ENCODE assay signal across 14 cellular contexts in genomic region chr5:14215901-14216300, GRCh38.
DNase-seq lines count a peak whose midpoint lies in the region; ATAC-seq and TF ChIP-seq lines count a peak whose summit lies in the region.
"Had no signal": no experiment of that assay in that cellular context is flagged by ENCODE, and none has a peak within 500 bp of the region (broad histone marks: within the 10 kb centered on the region; RNA-seq: fewer than 3 reads in every experiment).

No MANE protein-coding gene starts in this region.

- WGBS in transverse colon (ENCODE audit: low coverage in 1 of 2), 2 donors, result 77 to 78% methylated on average over 4 to 6 of the region's 6 CpGs

- no peaks in the 10 kb centered on the region for H3K36me3 ChIP-seq in HEK293 (ENCODE audit: control insufficient read depth in 2 of 2, insufficient read depth in 1 of 2, low read length in 2 of 2)
- peaks cover 3% of the 10 kb centered on the region; the same call in 1 of the 2 replicates for H3K36me3 ChIP-seq in Panc1 (ENCODE audit: control insufficient read depth, insufficient read depth, low read length)
- no peaks in the 10 kb centered on the region for H3K36me3 ChIP-seq in lower lobe of right lung
- no peaks in the 10 kb centered on the region for H3K36me3 ChIP-seq in transverse colon

- H3K4me1 ChIP-seq in HEK293 (ENCODE audit: control insufficient read depth, insufficient read depth, low read length) (peaks cover 52% of the 10 kb centered on the region), Panc1 (ENCODE audit: control insufficient read depth, insufficient read depth, low read length) (peaks cover 100% of the 10 kb centered on the region), lower lobe of right lung (peaks cover 86% of the 10 kb centered on the region), transverse colon (peaks cover 47 to 97% (median 88%) of the 10 kb centered on the region in 4 donors)

- no TSS peak for BruUV-seq in Panc1 (replicated peaks; lab: Mats Ljungman, UMichigan)
- no TSS peak for BruUV-seq in Calu3 (replicated peaks; lab: Mats Ljungman, UMichigan)

- H3K27ac ChIP-seq in HEK293 (ENCODE audit: extremely low read depth, low read depth, low read length) (no peak overlapping the region), Panc1 (ENCODE audit: low read length) (peak overlapping the region; percentile 99), lower lobe of right lung (peak overlapping the region; percentile 80), transverse colon (peak overlapping the region; percentile 82 to 89 (median 85))

- H3K4me1 Mint-ChIP-seq in Calu3 (ENCODE audit: low read depth, unreplicated experiment), result peaks cover 89% of the 10 kb centered on the region

- H3K9me3 ChIP-seq in HEK293 (ENCODE audit: control insufficient read depth, insufficient read depth, low read depth, low read length) (no peaks in the 10 kb centered on the region), Panc1 (ENCODE audit: control insufficient read depth, insufficient read depth, low read depth, low read length) (no peaks in the 10 kb centered on the region), lower lobe of right lung (no peaks in the 10 kb centered on the region), transverse colon (no peaks in the 10 kb centered on the region)
- H3K9me3 ChIP-seq: MG63 had no signal

- no peak for DNase-seq in Panc1 (ENCODE audit: low read depth, low spot score)
- DNase-seq in lower lobe of right lung, result no peak
- DNase-seq in transverse colon, result no peak
- no peak for DNase-seq in Calu3
- no peak for DNase-seq in sciatic nerve (ENCODE audit: low spot score)
- DNase-seq in AML-193 (lab: John Stamatoyannopoulos, UW), result no peak
- DNase-seq: COR-L47, DMS53, MG63, NCI-H1092 treated with DMSO at 0.1 percent for 48 hours, NCI-H226, NCI-H524 treated with DMSO at 0.1 percent for 48 hours, SIG-M5 had no signal

- TF ChIP-seq POLR2A in transverse colon (IDR thresholded peaks at IDR 0.05), result no peak

- no peak overlapping the region for H3K27ac Mint-ChIP-seq in Calu3 (ENCODE audit: unreplicated experiment)

- H3K27me3 Mint-ChIP-seq in Calu3 (ENCODE audit: unreplicated experiment), result no peaks in the 10 kb centered on the region

- CTCF ChIA-PET in HEK293 (lab: Yijun Ruan, JAX) (interaction anchor here (1.9 kb wide), 1 partner anchor 56 kb away, joined by 7 read pairs; no protein-coding TSS in a partner anchor), Panc1 (lab: Charles Lee) (no interaction called here), Calu3 (lab: Charles Lee) (no interaction called here)

- no peak for ATAC-seq in Panc1
- ATAC-seq in lower lobe of right lung, result no peak
- ATAC-seq in sciatic nerve, result no peak

- intact Hi-C loops in Panc1 (cut with micrococcal nuclease; ENCODE audit: unreplicated experiment) (no loop called here), lower lobe of right lung (cut with DNase I) (no loop called here), transverse colon (cut with DNase I; ENCODE audit: low total_unique reads) (no loop called here), Calu3 (cut with micrococcal nuclease; ENCODE audit: unreplicated experiment) (no loop called here), sciatic nerve (cut with DNase I) (no loop called here)

- H3K4me3 ChIP-seq in HEK293 (ENCODE audit: low read depth, low read length) (no peak overlapping the region), Panc1 (ENCODE audit: low read depth in 2 of 2, low read length in 2 of 2) (no peak overlapping the region), lower lobe of right lung (no peak overlapping the region), transverse colon (no peak overlapping the region)
- H3K4me3 ChIP-seq: MG63 had no signal

- peaks cover 6% of the 10 kb centered on the region for H3K36me3 Mint-ChIP-seq in Calu3 (ENCODE audit: insufficient read depth, unreplicated experiment)

- TF ChIP-seq EP300 in transverse colon (IDR thresholded peaks at IDR 0.05; ENCODE audit: low read depth), result no peak

- in situ Hi-C loops in Panc1 (cut with HindIII; ENCODE audit: low pct_unique_long_range_greater_than_20kb, low sequenced_read_pairs) (no loop called here), transverse colon (cut with MboI; ENCODE audit: low pct_ligation_motif_present in 1 of 4, low pct_unique_long_range_greater_than_20kb in 1 of 4, low sequenced_read_pairs in 3 of 4) (no loop called here)

- H3K27me3 ChIP-seq in Panc1 (ENCODE audit: control insufficient read depth, insufficient read depth, low read length), result no peaks in the 10 kb centered on the region
- no peaks in the 10 kb centered on the region for H3K27me3 ChIP-seq in lower lobe of right lung (ENCODE audit: low read depth)
- H3K27me3 ChIP-seq in transverse colon, result no peaks in the 10 kb centered on the region
- H3K27me3 ChIP-seq: MG63 had no signal

- POLR2A ChIA-PET in HEK293 (lab: Yijun Ruan, JAX) (no interaction called here), Panc1 (lab: Charles Lee) (no interaction called here)

- no peak for TF ChIP-seq CTCF in HEK293 (tag by site-specific recombination; IDR thresholded peaks at IDR 0.05)
- no peak for TF ChIP-seq CTCF in Panc1 (IDR thresholded peaks at IDR 0.05)
- TF ChIP-seq CTCF in lower lobe of right lung (IDR thresholded peaks at IDR 0.05), result no peak
- TF ChIP-seq CTCF in transverse colon (IDR thresholded peaks at IDR 0.05), result no peak
- no peak for TF ChIP-seq CTCF in Calu3 (IDR thresholded peaks at IDR 0.05; ENCODE audit: unreplicated experiment)

- H3K9me3 Mint-ChIP-seq in Calu3 (ENCODE audit: low read depth, unreplicated experiment), result no peaks in the 10 kb centered on the region

- no peak overlapping the region for H3K4me3 Mint-ChIP-seq in Calu3 (ENCODE audit: low read depth, unreplicated experiment)

TF ChIP-seq in HEK293, 187 proteins besides CTCF, POLR2A, EP300 and RAD21:
- TF ChIP-seq ZNF501 (tag by site-specific recombination; IDR thresholded peaks at IDR 0.05) (no peak), ZNF280C (tag by site-specific recombination; IDR thresholded peaks at IDR 0.05) (no peak), ZNF341 (tag by site-specific recombination; IDR thresholded peaks at IDR 0.05; ENCODE audit: low read depth) (no peak), SCRT1 (tag by site-specific recombination; IDR thresholded peaks at IDR 0.05; ENCODE audit: borderline replicate concordance) (no peak), ZNF600 (tag by site-specific recombination; IDR thresholded peaks at IDR 0.05) (peak; percentile 65)
